In the genomic region with DNA sequence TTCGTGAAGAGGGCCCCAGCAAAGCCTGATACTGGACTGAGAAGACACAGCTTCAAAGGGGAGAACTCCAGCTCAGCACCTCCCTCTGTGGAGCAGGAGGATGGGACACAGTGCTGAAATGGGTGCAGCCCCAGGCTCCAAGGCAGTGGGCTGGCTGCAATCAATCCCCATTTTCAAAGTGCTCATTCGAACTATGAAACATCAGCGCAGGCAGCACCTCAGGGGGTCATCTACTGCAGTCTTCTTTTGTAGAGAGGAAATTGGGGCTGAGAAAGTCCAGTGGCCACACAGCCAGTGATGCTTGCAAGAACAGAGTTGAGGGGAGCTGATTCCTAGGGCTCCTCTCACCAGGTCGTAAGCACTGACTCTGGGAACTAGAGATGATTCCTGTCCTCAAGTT, we compare ENCODE assay signal across 29 cellular contexts. TPM values are rescaled to one million over a fixed set of nuclear protein-coding genes. Genes with fewer than 3 reads are reported as not detected.
"Had no signal": no experiment of that assay in that cellular context is flagged by ENCODE, and none has a peak within 500 bp of the region (broad histone marks: within the 10 kb centered on the region; RNA-seq: fewer than 3 reads in every experiment).

No MANE protein-coding gene starts in this region.

- H3K4me3 Mint-ChIP-seq: immature natural killer cell; mesothelial cell of epicardium; naive thymus-derived CD4-positive, alpha-beta T cell; natural killer cell treated with Interleukin-12 subunit alpha and Interleukin-12 subunit beta and Interleukin-15 and Interleukin-18, amount 100 ng/mL, for 72 hours; stimulated activated memory B cell treated with anti-CD40 and anti-IgM and Interleukin-4, amounts not matched to agents 10 μg/mL and 1 μg/mL and 100 μg/mL, for 72 hours had no signal

- H3K36me3 ChIP-seq: heart left ventricle, left ventricle myocardium inferior, neutrophil, ovary, right atrium auricular region, right lobe of liver, stomach, tibial artery, upper lobe of right lung had no signal

- H3K4me1 ChIP-seq: left ventricle myocardium inferior, right atrium auricular region, right lobe of liver, testis, upper lobe of right lung had no signal

- H3K36me3 Mint-ChIP-seq: immature natural killer cell; mesothelial cell of epicardium; natural killer cell treated with Interleukin-12 subunit alpha and Interleukin-12 subunit beta and Interleukin-15 and Interleukin-18, amount 100 ng/mL, for 72 hours; stimulated activated memory B cell treated with anti-CD40 and anti-IgM and Interleukin-4, amounts not matched to agents 10 μg/mL and 1 μg/mL and 100 μg/mL, for 72 hours had no signal

- H3K27ac Mint-ChIP-seq: immature natural killer cell; mesothelial cell of epicardium; naive thymus-derived CD4-positive, alpha-beta T cell; natural killer cell treated with Interleukin-12 subunit alpha and Interleukin-12 subunit beta and Interleukin-15 and Interleukin-18, amount 100 ng/mL, for 72 hours; progenitor cell of endocrine pancreas; stimulated activated memory B cell treated with anti-CD40 and anti-IgM and Interleukin-4, amounts not matched to agents 10 μg/mL and 1 μg/mL and 100 μg/mL, for 72 hours had no signal

- H3K27me3 ChIP-seq: neutrophil, ovary, right atrium auricular region, right lobe of liver, testis, tibial artery, upper lobe of right lung had no signal

- ATAC-seq: heart left ventricle; naive thymus-derived CD4-positive, alpha-beta T cell; right lobe of liver; stimulated activated memory B cell treated with anti-CD40 and anti-IgM and Interleukin-4, amounts not matched to agents 10 μg/mL and 1 μg/mL and 100 μg/mL, for 72 hours; stimulated activated naive CD8-positive, alpha-beta T cell treated with anti-CD3 and anti-CD28 coated beads, Interleukin-15, Interleukin-2, amounts not matched to agents 100 U/mL and 50 U/mL, for 24 hours; upper lobe of right lung had no signal

- H3K4me3 ChIP-seq: heart left ventricle, left ventricle myocardium inferior, lung, ovary, right atrium auricular region, right lobe of liver, smooth muscle cell, stomach, testis, tibial artery, upper lobe of right lung had no signal

- H3K9me3 Mint-ChIP-seq: mesothelial cell of epicardium had no signal

- H3K9me3 ChIP-seq: heart left ventricle, left ventricle myocardium inferior, neutrophil, ovary, right atrium auricular region, right lobe of liver, stomach, testis, tibial artery, upper lobe of right lung had no signal

- H3K4me2 ChIP-seq: smooth muscle cell had no signal

- H3K27ac ChIP-seq: heart left ventricle, left ventricle myocardium inferior, neutrophil, ovary, right atrium auricular region, right lobe of liver, stomach, testis, tibial artery, upper lobe of right lung had no signal

- H3K4me1 Mint-ChIP-seq: immature natural killer cell; stimulated activated memory B cell treated with anti-CD40 and anti-IgM and Interleukin-4, amounts not matched to agents 10 μg/mL and 1 μg/mL and 100 μg/mL, for 72 hours had no signal

- DNase-seq: heart left ventricle; immature natural killer cell; left ventricle myocardium inferior; mesendoderm; naive thymus-derived CD4-positive, alpha-beta T cell; occipital lobe; ovary; right lobe of liver; stimulated activated CD4-positive, alpha-beta T cell treated with anti-CD3 and anti-CD28 coated beads, Interleukin-1b, Interleukin-23, amount 100 ng/mL, for 48 hours; stimulated activated CD4-positive, alpha-beta T cell treated with anti-CD3 and anti-CD28 coated beads, Interleukin-2, amount 100 ng/mL, for 48 hours; stimulated activated CD4-positive, alpha-beta T cell treated with anti-CD3 and anti-CD28 coated beads, Interleukin-4, amount 100 ng/mL, for 4 hours; stimulated activated CD8-positive, alpha-beta memory T cell treated with anti-CD3 and anti-CD28 coated beads, Interleukin-4, amount 100 ng/mL, for 48 hours; stimulated activated naive CD8-positive, alpha-beta T cell treated with anti-CD3 and anti-CD28 coated beads, Interleukin-15, Interleukin-2, amounts not matched to agents 100 U/mL and 50 U/mL, for 24 hours; stomach; tibial artery; trophoblast cell; upper lobe of right lung had no signal

RNA-seq across cellular contexts. Expression of gene OPCML, which starts 25.1 kb away (rescaled TPM):
- total RNA-seq: myocyte; naive thymus-derived CD4-positive, alpha-beta T cell; natural killer cell treated with Interleukin-12 subunit alpha and Interleukin-12 subunit beta and Interleukin-15 and Interleukin-18, amount 100 ng/mL, for 72 hours; pulmonary artery endothelial cell; renal cortical epithelial cell; upper lobe of right lung had no signal
- polyA plus RNA-seq: immature natural killer cell; lung; naive thymus-derived CD4-positive, alpha-beta T cell had no signal
